ENCODE assay signal across 1 cellular context in genomic region chr11:126158054-126158791, GRCh38.
TF ChIP-seq lines count a peak whose summit lies in the region.

No MANE protein-coding gene starts in this region.

TF ChIP-seq in HCT116, 20 proteins besides CTCF, POLR2A, EP300 and RAD21 (continued from another document):
- no peak for TF ChIP-seq ATF3 (IDR thresholded peaks at IDR 0.05)
- no peak for TF ChIP-seq REST (IDR thresholded peaks at IDR 0.05; ENCODE audit: low read depth)
- no peak for TF ChIP-seq CBX3 (IDR thresholded peaks at IDR 0.05; ENCODE audit: low read depth)
- TF ChIP-seq ELF1 (IDR thresholded peaks at IDR 0.05; ENCODE audit: borderline replicate concordance, low read depth): no peak
- no peak for TF ChIP-seq SP1 (IDR thresholded peaks at IDR 0.05; ENCODE audit: low read depth)
- no peak for TF ChIP-seq MAX (IDR thresholded peaks at IDR 0.05)
- TF ChIP-seq EZH2 (IDR thresholded peaks at IDR 0.05): no peak
